19 cellular contexts compared by ENCODE assay signal in the genomic region with DNA sequence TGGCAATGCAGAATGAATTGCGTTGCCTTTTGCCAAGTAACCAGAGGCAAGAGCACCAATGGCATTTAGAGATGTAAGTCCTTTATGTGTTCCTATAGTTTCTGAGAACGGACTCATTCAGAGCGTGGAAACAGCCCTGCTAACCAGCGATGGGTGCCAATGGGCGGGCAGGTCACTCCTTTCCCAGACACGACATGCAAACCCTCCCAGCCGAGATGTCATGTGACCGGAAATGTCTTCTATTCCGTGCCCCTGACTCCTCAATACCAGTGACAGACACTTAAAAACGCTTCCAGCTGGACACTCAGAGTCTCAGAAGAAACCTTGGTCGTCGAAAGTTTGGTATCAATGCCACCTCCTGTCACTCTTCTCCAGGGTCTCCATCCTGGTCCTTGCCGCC.
"Had no signal": no experiment of that assay in that cellular context is flagged by ENCODE, and none has a peak within 500 bp of the region (broad histone marks: within the 10 kb centered on the region; RNA-seq: fewer than 3 reads in every experiment).

No MANE protein-coding gene starts in this region.

- H3K27me3 Mint-ChIP-seq: progenitor cell of endocrine pancreas had no signal

- DNase-seq: colonic mucosa; dermis blood vessel endothelial cell; esophagus squamous epithelium; foreskin fibroblast; glutamatergic neuron; islet precursor cell; mammary epithelial cell; midbrain; nephron progenitor cell; ovary; right cardiac atrium; small intestine; stimulated activated CD4-positive, alpha-beta T cell treated with anti-CD3 and anti-CD28 coated beads, Interleukin-12 subunit alpha, Interleukin-12 subunit beta, amount 100 ng/mL, for 4 hours; stimulated activated naive CD4-positive, alpha-beta T cell treated with Interleukin-2 at 50 U/mL for 16 hours; trophoblast cell had no signal

- H3K27ac Mint-ChIP-seq: nephron progenitor cell, progenitor cell of endocrine pancreas had no signal

- ATAC-seq: gastroesophageal sphincter, left lobe of liver, right cardiac atrium had no signal

- H3K9me3 Mint-ChIP-seq: nephron progenitor cell had no signal

- H3K9me3 ChIP-seq: colonic mucosa, esophagus squamous epithelium, gastroesophageal sphincter, ovary had no signal

- FAIRE-seq: small intestine, urothelium cell line had no signal

- H3K4me3 Mint-ChIP-seq: nephron progenitor cell had no signal

- H3K4me3 ChIP-seq: colonic mucosa, esophagus squamous epithelium, gastroesophageal sphincter, ovary had no signal

- H3K4me1 ChIP-seq: colonic mucosa had no signal

- H3K27ac ChIP-seq: colonic mucosa, esophagus squamous epithelium, gastroesophageal sphincter, ovary had no signal

- H3K27me3 ChIP-seq: colonic mucosa, esophagus squamous epithelium, gastroesophageal sphincter, ovary had no signal

- H3K36me3 ChIP-seq: colonic mucosa, esophagus squamous epithelium, ovary had no signal
